In the genomic region with DNA sequence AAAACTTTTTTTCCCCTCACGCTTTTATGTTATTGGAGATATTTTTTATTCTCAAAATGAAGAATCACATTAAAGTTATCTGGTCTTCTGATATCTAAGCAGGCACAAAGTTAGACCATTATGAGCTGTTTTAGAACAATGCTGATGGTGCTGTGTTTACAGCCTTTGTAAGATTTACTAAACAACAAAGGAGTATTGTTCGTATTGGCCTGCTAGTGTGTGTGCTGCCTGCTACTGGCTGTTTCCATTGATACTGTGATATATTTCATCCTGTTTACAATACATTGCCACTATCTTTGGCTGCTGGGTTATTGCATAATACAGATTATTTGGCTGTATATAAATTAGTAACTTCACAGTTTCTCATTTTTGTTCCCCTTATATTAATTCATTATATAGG, we compare ENCODE assay signal across 18 cellular contexts.
"Had no signal": no experiment of that assay in that cellular context is flagged by ENCODE, and none has a peak within 500 bp of the region (broad histone marks: within the 10 kb centered on the region; RNA-seq: fewer than 3 reads in every experiment).

No MANE protein-coding gene starts in this region.

- ATAC-seq: naive thymus-derived CD4-positive, alpha-beta T cell; stimulated activated naive B cell treated with anti-CD40 and anti-IgM and Interleukin-4, amounts not matched to agents 10 μg/mL and 1 μg/mL and 100 μg/mL, for 72 hours had no signal

- H3K9me3 Mint-ChIP-seq: activated naive CD4-positive, alpha-beta T cell treated with anti-CD3 and anti-CD28 coated beads, Interleukin-2, amount 50 U/mL, for 24 hours; naive thymus-derived CD4-positive, alpha-beta T cell; stimulated activated naive B cell treated with anti-CD40 and anti-IgM and Interleukin-4, amounts not matched to agents 10 μg/mL and 1 μg/mL and 100 μg/mL, for 72 hours had no signal

- H3K27me3 ChIP-seq: breast epithelium, esophagus squamous epithelium, ovary, spleen, tibial nerve, uterus had no signal

- H3K9me3 ChIP-seq: breast epithelium, esophagus squamous epithelium, ovary, spleen, tibial nerve, uterus had no signal

- H3K4me1 Mint-ChIP-seq: activated naive CD4-positive, alpha-beta T cell treated with anti-CD3 and anti-CD28 coated beads, Interleukin-2, amount 50 U/mL, for 24 hours had no signal

- H3K4me1 ChIP-seq: breast epithelium, esophagus squamous epithelium, spleen, tibial nerve, uterus had no signal

- DNase-seq: activated CD4-positive, alpha-beta T cell treated with anti-CD3 and anti-CD28 coated beads, Interleukin-2, amount 50 U/mL, for 48 hours; activated gamma-delta T cell; cerebellar nuclear complex; effector memory CD4-positive, alpha-beta T cell; esophagus squamous epithelium; kidney glomerular epithelial cell; mesenchymal stem cell; naive thymus-derived CD4-positive, alpha-beta T cell; ovary; spleen; stimulated activated CD4-positive, alpha-beta T cell treated with anti-CD3 and anti-CD28 coated beads, Interleukin-4, amount 100 ng/mL, for 4 hours; stimulated activated naive B cell treated with anti-CD40 and anti-IgM and Interleukin-4, amounts not matched to agents 10 μg/mL and 1 μg/mL and 100 μg/mL, for 72 hours; T-helper 2 cell; uterus had no signal

- H3K36me3 ChIP-seq: breast epithelium, ovary, tibial nerve, uterus had no signal

- H3K27ac ChIP-seq: breast epithelium, esophagus squamous epithelium, ovary, spleen, uterus, VCaP had no signal

- H3K27ac Mint-ChIP-seq: activated naive CD4-positive, alpha-beta T cell treated with anti-CD3 and anti-CD28 coated beads, Interleukin-2, amount 50 U/mL, for 24 hours; stimulated activated naive B cell treated with anti-CD40 and anti-IgM and Interleukin-4, amounts not matched to agents 10 μg/mL and 1 μg/mL and 100 μg/mL, for 72 hours had no signal

- H3K4me3 Mint-ChIP-seq: activated naive CD4-positive, alpha-beta T cell treated with anti-CD3 and anti-CD28 coated beads, Interleukin-2, amount 50 U/mL, for 24 hours; naive thymus-derived CD4-positive, alpha-beta T cell; stimulated activated naive B cell treated with anti-CD40 and anti-IgM and Interleukin-4, amounts not matched to agents 10 μg/mL and 1 μg/mL and 100 μg/mL, for 72 hours had no signal

- H3K4me3 ChIP-seq: breast epithelium, esophagus squamous epithelium, ovary, spleen, tibial nerve, uterus had no signal
